ENCODE assay signal across 1 cellular context in the genomic region with DNA sequence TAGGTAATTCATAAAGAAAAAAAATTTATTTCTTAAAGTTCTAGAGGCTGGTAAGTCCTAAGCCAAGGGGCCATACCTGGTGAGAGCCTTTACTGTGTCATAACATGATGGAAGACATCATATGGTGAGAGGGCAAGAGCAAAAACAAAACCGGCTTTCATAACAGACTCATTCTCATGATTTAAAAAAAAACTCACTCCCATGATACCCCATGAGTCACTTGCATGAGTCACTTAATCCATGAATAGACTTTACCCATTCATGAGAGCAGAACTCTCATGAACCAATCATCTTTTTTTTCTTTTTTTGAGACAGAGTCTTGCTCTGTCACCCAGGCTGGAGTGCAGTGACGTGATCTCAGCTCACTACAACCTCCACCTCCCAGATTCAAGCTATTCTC.
A peak's percentile ranks its signal among the peaks of the same experiment; 100 is the strongest.
TF ChIP-seq lines count a peak whose summit lies in the region.

No MANE protein-coding gene starts in this region.

TF ChIP-seq in SK-N-SH, 30 proteins besides CTCF, POLR2A, EP300 and RAD21 (continued from another document):
- TF ChIP-seq, protein P1, sequence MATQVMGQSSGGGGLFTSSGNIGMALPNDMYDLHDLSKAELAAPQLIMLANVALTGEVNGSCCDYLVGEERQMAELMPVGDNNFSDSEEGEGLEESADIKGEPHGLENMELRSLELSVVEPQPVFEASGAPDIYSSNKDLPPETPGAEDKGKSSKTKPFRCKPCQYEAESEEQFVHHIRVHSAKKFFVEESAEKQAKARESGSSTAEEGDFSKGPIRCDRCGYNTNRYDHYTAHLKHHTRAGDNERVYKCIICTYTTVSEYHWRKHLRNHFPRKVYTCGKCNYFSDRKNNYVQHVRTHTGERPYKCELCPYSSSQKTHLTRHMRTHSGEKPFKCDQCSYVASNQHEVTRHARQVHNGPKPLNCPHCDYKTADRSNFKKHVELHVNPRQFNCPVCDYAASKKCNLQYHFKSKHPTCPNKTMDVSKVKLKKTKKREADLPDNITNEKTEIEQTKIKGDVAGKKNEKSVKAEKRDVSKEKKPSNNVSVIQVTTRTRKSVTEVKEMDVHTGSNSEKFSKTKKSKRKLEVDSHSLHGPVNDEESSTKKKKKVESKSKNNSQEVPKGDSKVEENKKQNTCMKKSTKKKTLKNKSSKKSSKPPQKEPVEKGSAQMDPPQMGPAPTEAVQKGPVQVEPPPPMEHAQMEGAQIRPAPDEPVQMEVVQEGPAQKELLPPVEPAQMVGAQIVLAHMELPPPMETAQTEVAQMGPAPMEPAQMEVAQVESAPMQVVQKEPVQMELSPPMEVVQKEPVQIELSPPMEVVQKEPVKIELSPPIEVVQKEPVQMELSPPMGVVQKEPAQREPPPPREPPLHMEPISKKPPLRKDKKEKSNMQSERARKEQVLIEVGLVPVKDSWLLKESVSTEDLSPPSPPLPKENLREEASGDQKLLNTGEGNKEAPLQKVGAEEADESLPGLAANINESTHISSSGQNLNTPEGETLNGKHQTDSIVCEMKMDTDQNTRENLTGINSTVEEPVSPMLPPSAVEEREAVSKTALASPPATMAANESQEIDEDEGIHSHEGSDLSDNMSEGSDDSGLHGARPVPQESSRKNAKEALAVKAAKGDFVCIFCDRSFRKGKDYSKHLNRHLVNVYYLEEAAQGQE (IDR thresholded peaks at IDR 0.05; ENCODE audit: low read depth, low read length), result no peak
- no peak for TF ChIP-seq GABPA (IDR thresholded peaks at IDR 0.05; ENCODE audit: low read depth)
- peak; percentile 48; the same call in 1 of the 2 replicates for TF ChIP-seq JUND (IDR thresholded peaks at IDR 0.05)
TF ChIP-seq in SK-N-SH: peak in this region for 2.
